ENCODE assay signal across 15 cellular contexts in genomic region chr4:64715741-64716140, GRCh38.
"Had no signal": no experiment of that assay in that cellular context is flagged by ENCODE, and none has a peak within 500 bp of the region (broad histone marks: within the 10 kb centered on the region; RNA-seq: fewer than 3 reads in every experiment).

No MANE protein-coding gene starts in this region.

- H3K36me3 Mint-ChIP-seq: mesothelial cell of epicardium had no signal

- H3K4me1 Mint-ChIP-seq: neural crest cell had no signal

- DNase-seq: activated CD4-positive, alpha-beta T cell treated with anti-CD3 and anti-CD28 coated beads, Interleukin-2, amount 50 U/mL, for 4 hours; activated CD4-positive, CD25-positive, alpha-beta regulatory T cell treated with anti-CD3 and anti-CD28 coated beads, Interleukin-2, amount 50 U/mL, for 72 hours; activated naive CD4-positive, alpha-beta T cell treated with anti-CD3 and anti-CD28 coated beads, Interleukin-2, amount 50 U/mL, for 16 hours; left colon; ovary; stimulated activated naive CD8-positive, alpha-beta T cell treated with anti-CD3 and anti-CD28 coated beads, Interleukin-15, Interleukin-2, amounts not matched to agents 100 U/mL and 50 U/mL, for 24 hours; transverse colon had no signal

- H3K9me3 ChIP-seq: ovary, transverse colon, vagina had no signal

- H3K4me3 ChIP-seq: lung, ovary, transverse colon, vagina had no signal

- H3K27me3 ChIP-seq: ovary, transverse colon, vagina had no signal

- H3K4me3 Mint-ChIP-seq: mesothelial cell of epicardium, neural crest cell had no signal

- H3K9me3 Mint-ChIP-seq: activated T-helper 2 cell treated with anti-CD3 and anti-CD28 coated beads, Interferon-gamma antibody, Interleukin-2, Interleukin-4, amounts not matched to agents 10 μg/mL and 5 μg/mL and 100 μg/mL, durations not matched to agents 14 hours and 24 hours and 36 hours; mesothelial cell of epicardium; neural crest cell had no signal

- FAIRE-seq: astrocyte, endometrium, islet of Langerhans had no signal

- H3K36me3 ChIP-seq: ovary, transverse colon, vagina had no signal

- H3K27ac Mint-ChIP-seq: activated T-helper 2 cell treated with anti-CD3 and anti-CD28 coated beads, Interferon-gamma antibody, Interleukin-2, Interleukin-4, amounts not matched to agents 10 μg/mL and 5 μg/mL and 100 μg/mL, durations not matched to agents 14 hours and 24 hours and 36 hours; mesothelial cell of epicardium had no signal

- H3K4me1 ChIP-seq: transverse colon, vagina had no signal
